Comparison of ENCODE assay signal across 21 cellular contexts in the genomic region with DNA sequence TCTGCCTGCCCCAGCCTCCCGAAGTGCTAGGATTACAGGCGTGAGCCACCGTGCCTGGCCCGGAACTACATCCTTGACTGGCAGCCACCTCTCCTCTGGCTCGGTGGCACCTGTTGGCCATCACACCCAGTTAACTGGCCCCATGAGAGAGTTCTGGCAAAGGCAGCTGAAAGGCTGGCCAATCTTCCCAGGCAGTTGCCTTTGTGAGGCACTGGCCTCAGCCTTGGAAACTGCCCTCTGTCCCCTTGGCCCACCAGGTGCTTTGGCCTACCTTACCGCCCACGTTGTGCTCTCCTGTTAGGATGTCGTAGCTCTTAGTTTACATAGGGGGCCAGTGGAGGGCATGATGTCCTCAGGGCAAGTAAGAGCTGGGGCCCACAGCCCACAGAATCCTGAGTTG. TPM values are rescaled to one million over a fixed set of nuclear protein-coding genes. Genes with fewer than 3 reads are reported as not detected.
DNase-seq lines count a peak whose midpoint lies in the region; ATAC-seq and TF ChIP-seq lines count a peak whose summit lies in the region.
"Had no signal": no experiment of that assay in that cellular context is flagged by ENCODE, and none has a peak within 500 bp of the region (broad histone marks: within the 10 kb centered on the region; RNA-seq: fewer than 3 reads in every experiment).

No MANE protein-coding gene starts in this region.

- no peak overlapping the region for H3K9ac ChIP-seq in IMR-90 (ENCODE audit: low read depth, low read length)
- H3K9ac ChIP-seq: BLaER1 had no signal

- H3K4me3 Mint-ChIP-seq in progenitor cell of endocrine pancreas (ENCODE audit: low read depth), result no peak overlapping the region
- H3K4me3 Mint-ChIP-seq: CD4-positive, alpha-beta memory T cell had no signal

- intact Hi-C loops in IMR-90 (cut with micrococcal nuclease), result no loop called here

- H2BK20ac ChIP-seq in IMR-90 (ENCODE audit: low read depth, low read length), result no peak overlapping the region

- no peaks in the 10 kb centered on the region for H3K36me3 ChIP-seq in IMR-90 (ENCODE audit: control insufficient read depth, insufficient read depth, low read length)
- H3K36me3 ChIP-seq: BLaER1, SJSA1 had no signal

- no peak for TF ChIP-seq RAD21 in IMR-90 (IDR thresholded peaks at IDR 0.05; ENCODE audit: low read length)

- no peak overlapping the region for H3K14ac ChIP-seq in IMR-90 (replicated peaks; ENCODE audit: low read depth, low read length)

- peak overlapping the region; percentile 10 for H3K27ac Mint-ChIP-seq in progenitor cell of endocrine pancreas
- H3K27ac Mint-ChIP-seq: CD4-positive, alpha-beta memory T cell; HFFc6 had no signal

- no peak overlapping the region for H2BK120ac ChIP-seq in IMR-90 (ENCODE audit: low read depth, low read length)

- in situ Hi-C loops in IMR-90 (cut with MboI; ENCODE audit: low sequenced_read_pairs), result loop anchor here (5.0 kb wide), 1 partner anchor 102 kb away; no protein-coding TSS in a partner anchor

- H3K9me3 Mint-ChIP-seq in progenitor cell of endocrine pancreas (ENCODE audit: low read depth), result no peaks in the 10 kb centered on the region
- H3K9me3 Mint-ChIP-seq: CD4-positive, alpha-beta memory T cell; HFFc6 had no signal

- H2BK15ac ChIP-seq in IMR-90 (ENCODE audit: low read depth, low read length), result no peak overlapping the region

- peaks cover 7% of the 10 kb centered on the region for H3K4me1 ChIP-seq in IMR-90 (ENCODE audit: control insufficient read depth, insufficient read depth, low read length)
- H3K4me1 ChIP-seq: SJSA1 had no signal

- DNase-seq in IMR-90 (no peak), myocyte (ENCODE audit: low read depth) (peak; percentile 50), progenitor cell of endocrine pancreas (ENCODE audit: low spot score, unreplicated experiment) (no peak), NCI-H510A treated with DMSO at 0.1 percent for 48 hours (lab: John Stamatoyannopoulos, UW) (no peak), omental fat pad (ENCODE audit: low spot score) (no peak)
- DNase-seq: CD4-positive, alpha-beta memory T cell; DMS153; GF-D8; KG1; NCI-H1436; NCI-H2029; NCI-H345; NCI-H526 treated with DMSO at 0.1 percent for 48 hours had no signal

- ATAC-seq in IMR-90 (ENCODE audit: low read depth) (no peak), GM21360 (IDR thresholded peaks at IDR 0.05; ENCODE audit: unreplicated experiment) (no peak), omental fat pad (ENCODE audit: low FRiP score) (no peak)
- ATAC-seq: Panc1 had no signal

- no peaks in the 10 kb centered on the region for H3K79me1 ChIP-seq in IMR-90 (ENCODE audit: low read depth in 1 of 2, low read length in 2 of 2)

- H2AK9ac ChIP-seq in IMR-90 (replicated peaks; ENCODE audit: low read depth, low read length, poor library complexity), result no peak overlapping the region

- no peak overlapping the region for H3K4me3 ChIP-seq in IMR-90 (ENCODE audit: insufficient read depth, low read depth, low read length)
- H3K4me3 ChIP-seq: BLaER1, SJSA1 had no signal

- CTCF ChIA-PET in IMR-90 (lab: Yijun Ruan, JAX), result interaction anchor here (1.3 kb wide), 1 partner anchor 10 kb away, joined by 3 read pairs; no protein-coding TSS in a partner anchor

- H4K20me1 ChIP-seq in IMR-90 (ENCODE audit: insufficient read depth, low read length), result no peaks in the 10 kb centered on the region; the same call in 1 of the 2 replicates
- H4K20me1 ChIP-seq: BLaER1 had no signal

- H3K36me3 Mint-ChIP-seq in progenitor cell of endocrine pancreas (ENCODE audit: insufficient read depth), result no peaks in the 10 kb centered on the region
- H3K36me3 Mint-ChIP-seq: CD4-positive, alpha-beta memory T cell had no signal

- H4K91ac ChIP-seq in IMR-90 (ENCODE audit: insufficient read depth, low read depth, low read length), result no peak overlapping the region

- peaks cover 14% of the 10 kb centered on the region for H3K4me1 Mint-ChIP-seq in progenitor cell of endocrine pancreas (ENCODE audit: low read depth)

- H3K4ac ChIP-seq in IMR-90 (ENCODE audit: low read depth, low read length), result 0 out of 2 replicates have a peak overlapping the region, but pooled peaks have one; percentile 16

- no peak overlapping the region for H3K4me2 ChIP-seq in IMR-90 (ENCODE audit: low read depth, low read length)
- H3K4me2 ChIP-seq: BLaER1 had no signal

- H4K5ac ChIP-seq in IMR-90 (ENCODE audit: low read depth, low read length), result no peak overlapping the region

- BruUV-seq in IMR-90 (replicated peaks; lab: Mats Ljungman, UMichigan), result no TSS peak

- whole genome bisulfite sequencing in IMR-90 (ENCODE audit: extremely low coverage in 2 of 2, insufficient read length in 1 of 2), 2 experiments, result 78% methylated on average over 7 of the region's 8 CpGs; no CpG with 5 or more reads in 1 of the 2 experiments

- no peak overlapping the region for H2BK5ac ChIP-seq in IMR-90 (ENCODE audit: low read depth, low read length, poor library complexity, severe bottlenecking)

- TF ChIP-seq POLR2A in IMR-90 (IDR thresholded peaks at IDR 0.05; ENCODE audit: low read depth, low read length), result no peak

- no peak overlapping the region for H2AFZ ChIP-seq in IMR-90 (replicated peaks; ENCODE audit: low read length, poor library complexity)

- H3K23ac ChIP-seq in IMR-90 (ENCODE audit: low read depth, low read length), result no peak overlapping the region

- no peak overlapping the region for H4K8ac ChIP-seq in IMR-90 (ENCODE audit: low read depth in 2 of 2, low read length in 2 of 2)

- dilution Hi-C loops in IMR-90 (cut with HindIII; ENCODE audit: low sequenced_read_pairs, unreplicated experiment), result no loop called here

- H3K18ac ChIP-seq in IMR-90 (ENCODE audit: low read depth, low read length), result no peak overlapping the region

- POLR2A ChIA-PET in IMR-90 (lab: Charles Lee; ENCODE audit: unreplicated experiment), result no interaction called here

- no peaks in the 10 kb centered on the region for H3K9me1 ChIP-seq in IMR-90 (ENCODE audit: insufficient read depth, low read length)

- no peak overlapping the region for H3K56ac ChIP-seq in IMR-90 (ENCODE audit: extremely low read depth, insufficient read depth, low read length)

- TF ChIP-seq CTCF in IMR-90 (conservative IDR thresholded peaks at IDR 0.05; ENCODE audit: low read depth, low read length) (no peak), VCaP (conservative IDR thresholded peaks at IDR 0.05) (no peak), progenitor cell of endocrine pancreas (IDR thresholded peaks at IDR 0.05; ENCODE audit: unreplicated experiment) (no peak), omental fat pad (IDR thresholded peaks at IDR 0.05) (no peak)

- no peaks in the 10 kb centered on the region for H3K27me3 Mint-ChIP-seq in progenitor cell of endocrine pancreas

- H3K27ac ChIP-seq in IMR-90 (ENCODE audit: insufficient read depth, low read length) (no peak overlapping the region), VCaP (peak overlapping the region; percentile 5; the same call in 1 of the 2 replicates)
- H3K27ac ChIP-seq: BLaER1, SJSA1 had no signal

- no peaks in the 10 kb centered on the region for H3K27me3 ChIP-seq in IMR-90 (ENCODE audit: control insufficient read depth, insufficient read depth, low read length)
- H3K27me3 ChIP-seq: BLaER1 had no signal

- no peaks in the 10 kb centered on the region for H3K9me3 ChIP-seq in IMR-90 (ENCODE audit: control insufficient read depth, insufficient read depth, low read length)
- H3K9me3 ChIP-seq: BLaER1, SJSA1 had no signal

- H2AK5ac ChIP-seq in IMR-90 (ENCODE audit: low read depth, low read length), result no peak overlapping the region

TF ChIP-seq in IMR-90, 13 proteins besides CTCF, POLR2A, EP300 and RAD21:
- no peak for TF ChIP-seq FOS (IDR thresholded peaks at IDR 0.05; ENCODE audit: low read depth, low read length)
- TF ChIP-seq, protein P1, sequence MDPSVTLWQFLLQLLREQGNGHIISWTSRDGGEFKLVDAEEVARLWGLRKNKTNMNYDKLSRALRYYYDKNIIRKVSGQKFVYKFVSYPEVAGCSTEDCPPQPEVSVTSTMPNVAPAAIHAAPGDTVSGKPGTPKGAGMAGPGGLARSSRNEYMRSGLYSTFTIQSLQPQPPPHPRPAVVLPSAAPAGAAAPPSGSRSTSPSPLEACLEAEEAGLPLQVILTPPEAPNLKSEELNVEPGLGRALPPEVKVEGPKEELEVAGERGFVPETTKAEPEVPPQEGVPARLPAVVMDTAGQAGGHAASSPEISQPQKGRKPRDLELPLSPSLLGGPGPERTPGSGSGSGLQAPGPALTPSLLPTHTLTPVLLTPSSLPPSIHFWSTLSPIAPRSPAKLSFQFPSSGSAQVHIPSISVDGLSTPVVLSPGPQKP (IDR thresholded peaks at IDR 0.05; ENCODE audit: borderline replicate concordance, low read depth, low read length), result no peak
- TF ChIP-seq MAZ (IDR thresholded peaks at IDR 0.05; ENCODE audit: borderline replicate concordance, low read depth, low read length), result no peak
- no peak for TF ChIP-seq BHLHE40 (IDR thresholded peaks at IDR 0.05; ENCODE audit: low read depth, low read length)

RNA-seq across cellular contexts. Expression of a gene that starts 9.6 kb away (rescaled TPM):
- total RNA-seq in IMR-90 (2012; rRNA removed), result 24.4 and 28.9 TPM in 2 replicates
- 98.6 and 109 TPM in 2 replicates for polyA plus RNA-seq in IMR-90 (2012; rRNA removed)
- 51.7 and 91.4 TPM in 2 replicates for polyA plus RNA-seq in IMR-90 (2012; cell fraction: cytosol; rRNA removed)
- polyA plus RNA-seq in IMR-90 (2012; cell fraction: nucleus; rRNA removed; ENCODE audit: low replicate concordance), result 46.7 and 65.5 TPM in 2 replicates
- total RNA-seq in myocyte, result 11.4 and 12.3 TPM in 2 replicates
- 69.6 TPM for polyA plus RNA-seq in myocyte (2012)
- 39.4 and 41.2 TPM in 2 replicates for total RNA-seq in progenitor cell of endocrine pancreas
- 10 to 100 TPM; 25.8 to 37.8 (median 31.9) TPM for total RNA-seq in omental fat pad

RNA-seq across cellular contexts. Expression of a gene that starts 18.2 kb away (rescaled TPM):
- total RNA-seq in IMR-90 (2012; rRNA removed) (not detected in 2 replicates), myocyte (not detected in 2 replicates), progenitor cell of endocrine pancreas (0.75 TPM in 1 of 2 replicates, not detected in the other), omental fat pad (not detected)
- polyA plus RNA-seq in IMR-90 (2012; rRNA removed), result not detected in 2 replicates
- not detected in 2 replicates for polyA plus RNA-seq in IMR-90 (2012; cell fraction: cytosol; rRNA removed)
- not detected in 2 replicates for polyA plus RNA-seq in IMR-90 (2012; cell fraction: nucleus; rRNA removed; ENCODE audit: low replicate concordance)
- polyA plus RNA-seq in myocyte (2012), result not detected
- total RNA-seq: A673; CD4-positive, alpha-beta memory T cell; HFFc6; M059J; SJSA1 had no signal
- polyA plus RNA-seq: CD4-positive, alpha-beta memory T cell had no signal
